10 cellular contexts compared by ENCODE assay signal in genomic region chr2:213022987-213023386, GRCh38.
DNase-seq lines count a peak whose midpoint lies in the region; ATAC-seq and TF ChIP-seq lines count a peak whose summit lies in the region.
"Had no signal": no experiment of that assay in that cellular context is flagged by ENCODE, and none has a peak within 500 bp of the region (broad histone marks: within the 10 kb centered on the region; RNA-seq: fewer than 3 reads in every experiment).

No MANE protein-coding gene starts in this region.

- peaks cover 7% of the 10 kb centered on the region for H3K36me3 Mint-ChIP-seq in type B pancreatic cell

- H3K27ac Mint-ChIP-seq in type B pancreatic cell: no peak overlapping the region

- DNase-seq in GM13976 (ENCODE audit: low spot score) (peak; percentile 18), NAMALWA (ENCODE audit: low spot score) (peak; percentile 16), type B pancreatic cell (ENCODE audit: extremely low spot score, unreplicated experiment) (no peak), esophagus squamous epithelium (lab: John Stamatoyannopoulos, UW) (no peak), NCI-H1092 treated with DMSO at 0.1 percent for 48 hours (lab: John Stamatoyannopoulos, UW) (no peak)
- DNase-seq in activated CD4-positive, alpha-beta T cell treated with anti-CD3 and anti-CD28 coated beads, Interleukin-2, amount 50 U/mL, for 4 hours: no peak
- DNase-seq: left colon had no signal

- ATAC-seq in GM19397 (IDR thresholded peaks at IDR 0.05; ENCODE audit: unreplicated experiment): peak; percentile 66
- peak; percentile 53 for ATAC-seq in HG02870 (IDR thresholded peaks at IDR 0.05; ENCODE audit: unreplicated experiment)
- ATAC-seq: left colon had no signal

- no peaks in the 10 kb centered on the region for H3K27me3 ChIP-seq in esophagus squamous epithelium
- H3K27me3 ChIP-seq: esophagus muscularis mucosa had no signal

- H3K9me3 ChIP-seq in esophagus squamous epithelium: no peaks in the 10 kb centered on the region
- H3K9me3 ChIP-seq: esophagus muscularis mucosa had no signal

- no peaks in the 10 kb centered on the region for H3K9me3 Mint-ChIP-seq in type B pancreatic cell

- no peak overlapping the region for H3K27ac ChIP-seq in esophagus squamous epithelium
- H3K27ac ChIP-seq: esophagus muscularis mucosa had no signal

- TF ChIP-seq CTCF in GM13976 (IDR thresholded peaks at IDR 0.05; ENCODE audit: borderline replicate concordance, control extremely low read depth, extremely low read depth, insufficient read depth, missing control alignments) (no peak), type B pancreatic cell (conservative IDR thresholded peaks at IDR 0.05) (no peak), esophagus squamous epithelium (IDR thresholded peaks at IDR 0.05) (no peak)

- in situ Hi-C loops in GM13976 (cut with MboI; ENCODE audit: low sequenced_read_pairs, unreplicated experiment): loop anchor here (5.0 kb wide), 2 partner anchors 129 to 209 kb away; partner anchors contain the start of gene IKZF2

- no peak overlapping the region for H3K4me3 Mint-ChIP-seq in type B pancreatic cell

- peaks cover 0 to 39% (median 0%) of the 10 kb centered on the region in 3 donors for H3K36me3 ChIP-seq in esophagus squamous epithelium

- intact Hi-C loops in esophagus squamous epithelium (cut with DNase I): no loop called here

- TF ChIP-seq POLR2A in esophagus squamous epithelium (IDR thresholded peaks at IDR 0.05): no peak

- 61 to 73% methylated on average over 2 of the region's 2 CpGs for WGBS in esophagus squamous epithelium, 2 donors

- no peaks in the 10 kb centered on the region for H3K4me1 Mint-ChIP-seq in type B pancreatic cell (ENCODE audit: unreplicated experiment)

- no peaks in the 10 kb centered on the region for H3K27me3 Mint-ChIP-seq in type B pancreatic cell

- H3K4me3 ChIP-seq in esophagus squamous epithelium: no peak overlapping the region
- H3K4me3 ChIP-seq: esophagus muscularis mucosa had no signal

- H3K4me1 ChIP-seq in esophagus squamous epithelium: no peaks in the 10 kb centered on the region
- H3K4me1 ChIP-seq: esophagus muscularis mucosa had no signal

Comparison
In these comparisons a context has a peak if more than half of its experiments do, and no peak if none do; other contexts are left out.
1. DNase-seq: peak in GM13976 (single experiment) and NAMALWA (single experiment); none in type B pancreatic cell (single experiment), activated CD4-positive, alpha-beta T cell treated with anti-CD3 and anti-CD28 coated beads, Interleukin-2, amount 50 U/mL, for 4 hours (0 of 2), esophagus squamous epithelium (single experiment) and NCI-H1092 treated with DMSO at 0.1 percent for 48 hours (single experiment).